ENCODE assay signal across 17 cellular contexts in genomic region chr4:168930413-168931196, GRCh38.
DNase-seq lines count a peak whose midpoint lies in the region; TF ChIP-seq lines count a peak whose summit lies in the region.
"Had no signal": no experiment of that assay in that cellular context is flagged by ENCODE, and none has a peak within 500 bp of the region (broad histone marks: within the 10 kb centered on the region; RNA-seq: fewer than 3 reads in every experiment).

No MANE protein-coding gene starts in this region.

- peak overlapping the region; percentile 44 for H2BK5ac ChIP-seq in neuronal stem cell (ENCODE audit: low read length)

- H2AK5ac ChIP-seq in neuronal stem cell (ENCODE audit: low read depth, low read length): no peak overlapping the region

- H3K4ac ChIP-seq in neuronal stem cell (ENCODE audit: low read length): no peak overlapping the region

- WGBS in neuronal stem cell (ENCODE audit: extremely low coverage in 2 of 2, insufficient read length in 2 of 2, insufficient replicate concordance in 1 of 2), 2 donors: no CpG with 5 or more reads among the region's 6 CpGs

- H3K27me3 Mint-ChIP-seq in chondrocyte (ENCODE audit: low read depth): no peaks in the 10 kb centered on the region

- H3K27ac Mint-ChIP-seq in chondrocyte (ENCODE audit: unreplicated experiment): peak overlapping the region; percentile 52
- H3K27ac Mint-ChIP-seq: CD8-positive, alpha-beta T cell had no signal

- no peak overlapping the region for H3K23ac ChIP-seq in neuronal stem cell (ENCODE audit: low read depth, low read length, poor library complexity)

- H3K4me1 ChIP-seq in left ventricle myocardium inferior (no peaks in the 10 kb centered on the region), neuronal stem cell (ENCODE audit: control insufficient read depth in 2 of 2, insufficient read depth in 1 of 2, low read depth in 1 of 2, low read length in 2 of 2) (no peaks in the 10 kb centered on the region), PC-9 (replicated peaks; ENCODE audit: insufficient read depth) (no peaks in the 10 kb centered on the region)
- H3K4me1 ChIP-seq: BLaER1 had no signal

- no peak overlapping the region for H3K4me3 Mint-ChIP-seq in chondrocyte (ENCODE audit: unreplicated experiment)
- H3K4me3 Mint-ChIP-seq: CD8-positive, alpha-beta T cell; H9 had no signal

- no peak overlapping the region for H2AFZ ChIP-seq in neuronal stem cell (ENCODE audit: low read length)
- no peak overlapping the region for H2AFZ ChIP-seq in PC-9

- peaks cover 3% of the 10 kb centered on the region for H3K79me1 ChIP-seq in neuronal stem cell (ENCODE audit: low read depth, low read length)

- no peak overlapping the region for H2BK15ac ChIP-seq in neuronal stem cell (ENCODE audit: low read length)

- H4K91ac ChIP-seq in neuronal stem cell (ENCODE audit: low read depth, low read length, poor library complexity): no peak overlapping the region

- no peaks in the 10 kb centered on the region for H4K20me1 ChIP-seq in PC-9 (ENCODE audit: insufficient read depth)
- H4K20me1 ChIP-seq: BLaER1 had no signal

- TF ChIP-seq CTCF in chondrocyte (IDR thresholded peaks at IDR 0.05): no peak
- TF ChIP-seq CTCF in left ventricle myocardium inferior (IDR thresholded peaks at IDR 0.05; ENCODE audit: borderline replicate concordance): no peak
- no peak for TF ChIP-seq CTCF in PC-9 (conservative IDR thresholded peaks at IDR 0.05)

- H2BK120ac ChIP-seq in neuronal stem cell (ENCODE audit: low read depth, low read length): no peak overlapping the region

- no peaks in the 10 kb centered on the region for H3K79me2 ChIP-seq in PC-9 (ENCODE audit: low read depth)

- H3K9me3 ChIP-seq in left ventricle myocardium inferior (replicated peaks) (peaks cover 43% of the 10 kb centered on the region), neuronal stem cell (replicated peaks in 1 of 2; ENCODE audit: control insufficient read depth in 2 of 2, insufficient read depth in 1 of 2, low read depth in 1 of 2, low read length in 2 of 2) (peaks cover 13 to 36% of the 10 kb centered on the region in 2 donors), PC-9 (ENCODE audit: insufficient read depth, low read depth) (0 out of 2 replicates have a peak, but pooled peaks cover 3% of the 10 kb centered on the region)

- H3K9ac ChIP-seq in neuronal stem cell (ENCODE audit: low read depth, low read length, poor library complexity): no peak overlapping the region
- H3K9ac ChIP-seq: BLaER1, KMS-11 had no signal

- H3K4me2 ChIP-seq in neuronal stem cell (ENCODE audit: insufficient read depth, low read length, poor library complexity, severe bottlenecking): no peak overlapping the region
- H3K4me2 ChIP-seq in PC-9: no peak overlapping the region
- H3K4me2 ChIP-seq: BLaER1, KMS-11 had no signal

- H4K8ac ChIP-seq in neuronal stem cell (ENCODE audit: low read depth, low read length): no peak overlapping the region

- H3F3A ChIP-seq in PC-9 (ENCODE audit: insufficient read depth, low read depth): no peaks in the 10 kb centered on the region

- H3K9me2 ChIP-seq in PC-9 (ENCODE audit: insufficient read depth): no peaks in the 10 kb centered on the region

- DNase-seq in Caki2 (ENCODE audit: low read depth) (peak; percentile 26), chondrocyte (ENCODE audit: low spot score) (no peak), left ventricle myocardium inferior (no peak), neuronal stem cell (ENCODE audit: low spot score) (no peak), NOMO-1 treated with DMSO at 0.1 percent for 48 hours (lab: John Stamatoyannopoulos, UW; ENCODE audit: unreplicated experiment) (no peak), PC-9 (no peak), NCI-H1092 (lab: John Stamatoyannopoulos, UW) (no peak), posterior cingulate gyrus (no peak)
- DNase-seq: CD8-positive, alpha-beta T cell; DND-41; GF-D8; H9; NCI-H146; NCI-H2081; NCI-H510A had no signal

- H2BK12ac ChIP-seq in neuronal stem cell (ENCODE audit: low read length): no peak overlapping the region

- H3K36me3 Mint-ChIP-seq in chondrocyte (ENCODE audit: low read depth): peaks cover 56% of the 10 kb centered on the region

- H3K27me3 ChIP-seq in left ventricle myocardium inferior (ENCODE audit: low read depth) (no peaks in the 10 kb centered on the region), neuronal stem cell (ENCODE audit: control insufficient read depth in 3 of 3, insufficient read depth in 3 of 3, low read depth in 1 of 3, low read length in 3 of 3) (no peaks in the 10 kb centered on the region), PC-9 (ENCODE audit: insufficient read depth, low read depth) (no peaks in the 10 kb centered on the region)
- H3K27me3 ChIP-seq: BLaER1 had no signal

- no peak overlapping the region for H3K4me3 ChIP-seq in left ventricle myocardium inferior
- H3K4me3 ChIP-seq in neuronal stem cell (ENCODE audit: low read length in 2 of 2): no peak overlapping the region
- H3K4me3 ChIP-seq in PC-9: no peak overlapping the region
- H3K4me3 ChIP-seq: BLaER1 had no signal

- peaks cover 42% of the 10 kb centered on the region for H3K9me3 Mint-ChIP-seq in chondrocyte (ENCODE audit: low read depth)

- H3K4me1 Mint-ChIP-seq in chondrocyte (ENCODE audit: low read depth): peaks cover 2% of the 10 kb centered on the region

- intact Hi-C loops in left ventricle myocardium inferior (cut with micrococcal nuclease) (no loop called here), PC-9 (cut with micrococcal nuclease; ENCODE audit: unreplicated experiment) (no loop called here), posterior cingulate gyrus (cut with DNase I) (no loop called here)

- CTCF ChIA-PET in PC-9 (lab: Charles Lee): no interaction called here

- peak overlapping the region; percentile 66 for H3K18ac ChIP-seq in neuronal stem cell (ENCODE audit: low read length)

- in situ Hi-C loops in Caki2 (cut with HindIII; ENCODE audit: low pct_unique_long_range_greater_than_20kb, low sequenced_read_pairs): no loop called here

- peaks cover 61% of the 10 kb centered on the region for H3K36me3 ChIP-seq in left ventricle myocardium inferior
- H3K36me3 ChIP-seq in neuronal stem cell (replicated peaks in 1 of 2; ENCODE audit: control insufficient read depth in 2 of 2, insufficient read depth in 2 of 2, low read length in 2 of 2): peaks cover 30 to 56% of the 10 kb centered on the region in 2 donors
- no peaks in the 10 kb centered on the region for H3K36me3 ChIP-seq in PC-9 (ENCODE audit: low read depth)
- H3K36me3 ChIP-seq: BLaER1 had no signal

- H3K27ac ChIP-seq in left ventricle myocardium inferior (replicated peaks) (peak overlapping the region; percentile 36), neuronal stem cell (replicated peaks; ENCODE audit: low read length) (peak overlapping the region; percentile 7), PC-9 (no peak overlapping the region)
- H3K27ac ChIP-seq: BLaER1, KMS-11 had no signal

- BruUV-seq in PC-9 (replicated peaks; lab: Mats Ljungman, UMichigan): no TSS peak

- POLR2A ChIA-PET in PC-9 (lab: Charles Lee; ENCODE audit: unreplicated experiment): no interaction called here

- H3K14ac ChIP-seq in neuronal stem cell (ENCODE audit: low read length): peak overlapping the region; percentile 40
